In genomic region chrX:154714925-154715324, GRCh38 we compare ENCODE assay signal across 8 cellular contexts. TPM values are rescaled to one million over a fixed set of nuclear protein-coding genes. Genes with fewer than 3 reads are reported as not detected.
A peak's percentile ranks its signal among the peaks of the same experiment; 100 is the strongest.
DNase-seq lines count a peak whose midpoint lies in the region; ATAC-seq and TF ChIP-seq lines count a peak whose summit lies in the region.

No MANE protein-coding gene starts in this region.

- H3K4me1 ChIP-seq in lung (ENCODE audit: control insufficient read depth in 2 of 2, insufficient read depth in 2 of 2, low read length in 2 of 2) = peaks cover 3 to 14% of the 10 kb centered on the region in 2 donors
- no peaks in the 10 kb centered on the region for H3K4me1 ChIP-seq in aorta (ENCODE audit: control insufficient read depth in 1 of 2, insufficient read depth in 2 of 2, low read length in 2 of 2)

- in situ Hi-C loops in ACHN (cut with HindIII; ENCODE audit: low pct_ligation_motif_present, low pct_unique_long_range_greater_than_20kb, low sequenced_read_pairs) = no loop called here
- in situ Hi-C loops in G401 (cut with HindIII; ENCODE audit: low sequenced_read_pairs) = no loop called here

- ATAC-seq in SK-N-SH treated with all-trans-retinoic acid at 6 μM for 48 hours (peak; percentile 69), lung (ENCODE audit: insufficient read depth, low FRiP score) (no peak), aorta (ENCODE audit: low FRiP score) (peak; percentile 68), HG03565 (IDR thresholded peaks at IDR 0.05; ENCODE audit: unreplicated experiment) (no peak)

- H3K9me3 ChIP-seq in lung (ENCODE audit: control insufficient read depth in 2 of 2, insufficient read depth in 1 of 2, low read length in 1 of 2) (no peaks in the 10 kb centered on the region), aorta (ENCODE audit: control insufficient read depth, low read length) (no peaks in the 10 kb centered on the region)

- no peak overlapping the region for H3K27ac ChIP-seq in lung (ENCODE audit: low read depth in 1 of 2, low read length in 1 of 2)
- no peak overlapping the region for H3K27ac ChIP-seq in aorta (ENCODE audit: low read depth in 1 of 2, low read length in 2 of 2)

- H3K27me3 ChIP-seq in lung (ENCODE audit: control insufficient read depth, insufficient read depth) (no peaks in the 10 kb centered on the region), aorta (ENCODE audit: control insufficient read depth in 1 of 2, insufficient read depth in 2 of 2, low read length in 1 of 2) (no peaks in the 10 kb centered on the region)

- H3K36me3 ChIP-seq in lung (ENCODE audit: control insufficient read depth in 2 of 2, insufficient read depth in 2 of 2, low read length in 2 of 2) (peaks cover 4 to 6% of the 10 kb centered on the region in 2 donors), aorta (ENCODE audit: control insufficient read depth in 1 of 2, insufficient read depth in 2 of 2, low read length in 1 of 2) (peaks cover 0 to 4% of the 10 kb centered on the region in 2 donors)

- H3K4me3 ChIP-seq in choroid plexus epithelial cell (ENCODE audit: low read depth, low read length) = no peak overlapping the region
- no peak overlapping the region for H3K4me3 ChIP-seq in lung
- no peak overlapping the region for H3K4me3 ChIP-seq in aorta (ENCODE audit: low read length in 2 of 2)

- peak; percentile 27 for DNase-seq in ACHN
- peak; percentile 57 for DNase-seq in G401 (ENCODE audit: low spot score)
- DNase-seq in HuH-7 (ENCODE audit: low spot score) = peak; percentile 26
- DNase-seq in choroid plexus epithelial cell (ENCODE audit: low read depth) = peak; percentile 69
- DNase-seq in lung (ENCODE audit: low spot score) = no peak
- no peak for DNase-seq in aorta

- TF ChIP-seq CTCF in choroid plexus epithelial cell (conservative IDR thresholded peaks at IDR 0.05; ENCODE audit: low read depth, low read length) (peak; percentile 69), lung (IDR thresholded peaks at IDR 0.05; ENCODE audit: control extremely low read depth, extremely low read depth) (peak; percentile 78)

- 0 to 6% methylated on average over 2 of the region's 2 CpGs for WGBS in lung, 2 donors
- WGBS in aorta, 2 donors = 2% methylated on average over 2 of the region's 2 CpGs

- intact Hi-C loops in aorta (cut with DNase I) = loop anchor here (5.0 kb wide), 2 partner anchors 32 to 37 kb away; partner anchors contain the start of gene GAB3 (in 1 of the 2)

TF ChIP-seq in SK-N-SH treated with all-trans-retinoic acid at 6 μM for 48 hours, 23 proteins besides CTCF, POLR2A, EP300 and RAD21 (continues in another document):
- no peak for TF ChIP-seq ZNF8 (CRISPR knock-in tag; IDR thresholded peaks at IDR 0.05)
- no peak for TF ChIP-seq ZFP30 (CRISPR knock-in tag; IDR thresholded peaks at IDR 0.05)
- TF ChIP-seq PATZ1 (CRISPR knock-in tag; IDR thresholded peaks at IDR 0.05; ENCODE audit: borderline replicate concordance) = no peak
- TF ChIP-seq ZNF70 (CRISPR knock-in tag; IDR thresholded peaks at IDR 0.05) = no peak
- TF ChIP-seq ISL1 (CRISPR knock-in tag; IDR thresholded peaks at IDR 0.05) = no peak
- no peak for TF ChIP-seq OSR1 (CRISPR knock-in tag; IDR thresholded peaks at IDR 0.05)
- TF ChIP-seq CSRNP3 (CRISPR knock-in tag; IDR thresholded peaks at IDR 0.05) = no peak
- TF ChIP-seq RARB (CRISPR knock-in tag; IDR thresholded peaks at IDR 0.05) = no peak
- TF ChIP-seq ZNF565 (CRISPR knock-in tag; conservative IDR thresholded peaks at IDR 0.05; ENCODE audit: low read depth) = no peak
- no peak for TF ChIP-seq ARNTL (CRISPR knock-in tag; IDR thresholded peaks at IDR 0.05; ENCODE audit: borderline replicate concordance, low read depth)
- no peak for TF ChIP-seq ESRRG (CRISPR knock-in tag; IDR thresholded peaks at IDR 0.05)
- no peak for TF ChIP-seq PPARA (CRISPR knock-in tag; IDR thresholded peaks at IDR 0.05; ENCODE audit: borderline replicate concordance)
- TF ChIP-seq, protein P1, sequence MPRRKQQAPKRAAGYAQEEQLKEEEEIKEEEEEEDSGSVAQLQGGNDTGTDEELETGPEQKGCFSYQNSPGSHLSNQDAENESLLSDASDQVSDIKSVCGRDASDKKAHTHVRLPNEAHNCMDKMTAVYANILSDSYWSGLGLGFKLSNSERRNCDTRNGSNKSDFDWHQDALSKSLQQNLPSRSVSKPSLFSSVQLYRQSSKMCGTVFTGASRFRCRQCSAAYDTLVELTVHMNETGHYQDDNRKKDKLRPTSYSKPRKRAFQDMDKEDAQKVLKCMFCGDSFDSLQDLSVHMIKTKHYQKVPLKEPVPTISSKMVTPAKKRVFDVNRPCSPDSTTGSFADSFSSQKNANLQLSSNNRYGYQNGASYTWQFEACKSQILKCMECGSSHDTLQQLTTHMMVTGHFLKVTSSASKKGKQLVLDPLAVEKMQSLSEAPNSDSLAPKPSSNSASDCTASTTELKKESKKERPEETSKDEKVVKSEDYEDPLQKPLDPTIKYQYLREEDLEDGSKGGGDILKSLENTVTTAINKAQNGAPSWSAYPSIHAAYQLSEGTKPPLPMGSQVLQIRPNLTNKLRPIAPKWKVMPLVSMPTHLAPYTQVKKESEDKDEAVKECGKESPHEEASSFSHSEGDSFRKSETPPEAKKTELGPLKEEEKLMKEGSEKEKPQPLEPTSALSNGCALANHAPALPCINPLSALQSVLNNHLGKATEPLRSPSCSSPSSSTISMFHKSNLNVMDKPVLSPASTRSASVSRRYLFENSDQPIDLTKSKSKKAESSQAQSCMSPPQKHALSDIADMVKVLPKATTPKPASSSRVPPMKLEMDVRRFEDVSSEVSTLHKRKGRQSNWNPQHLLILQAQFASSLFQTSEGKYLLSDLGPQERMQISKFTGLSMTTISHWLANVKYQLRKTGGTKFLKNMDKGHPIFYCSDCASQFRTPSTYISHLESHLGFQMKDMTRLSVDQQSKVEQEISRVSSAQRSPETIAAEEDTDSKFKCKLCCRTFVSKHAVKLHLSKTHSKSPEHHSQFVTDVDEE (CRISPR knock-in tag; IDR thresholded peaks at IDR 0.05) = no peak
- TF ChIP-seq BACH2 (CRISPR knock-in tag; IDR thresholded peaks at IDR 0.05; ENCODE audit: borderline replicate concordance) = no peak
- no peak for TF ChIP-seq TCF4 (CRISPR knock-in tag; IDR thresholded peaks at IDR 0.05; ENCODE audit: borderline replicate concordance)
- TF ChIP-seq ZC3H10 (CRISPR knock-in tag; IDR thresholded peaks at IDR 0.05) = no peak
- no peak for TF ChIP-seq GLIS3 (CRISPR knock-in tag; IDR thresholded peaks at IDR 0.05)
- TF ChIP-seq CREB5 (CRISPR knock-in tag; IDR thresholded peaks at IDR 0.05; ENCODE audit: low read depth) = no peak
- no peak for TF ChIP-seq CSDC2 (CRISPR knock-in tag; IDR thresholded peaks at IDR 0.05)

RNA-seq across cellular contexts. Expression of gene GAB3, which starts 36.0 kb away (rescaled TPM):
- total RNA-seq in G401 (2014; rRNA removed; shearing (Covaris generic)) = not detected in 2 replicates
- 10 to 100 TPM; 12.2 to 12.8 TPM for total RNA-seq in lung
- polyA plus RNA-seq in lung = 1 to 10 TPM; 4.4 to 8.2 TPM
- total RNA-seq in aorta = 10 to 100 TPM in 1 of 2 donors, 1 to 10 TPM in 1; 5.2 to 12.8 TPM
- polyA plus RNA-seq in aorta = 1 to 10 TPM; 1.6 to 4.1 TPM

RNA-seq across cellular contexts. Expression of gene DKC1, which starts 47.7 kb away (rescaled TPM):
- total RNA-seq in G401 (2014; rRNA removed; shearing (Covaris generic)) = 43.6 and 56.7 TPM in 2 replicates
- total RNA-seq in lung (10 to 100 TPM; 32.3 to 34.1 TPM), aorta (10 to 100 TPM; 25.2 to 29.8 TPM)
- polyA plus RNA-seq in lung (10 to 100 TPM; 24.5 to 39.6 TPM), aorta (10 to 100 TPM; 15.1 to 31.9 TPM)

Comparison
In these comparisons a context has a peak if more than half of its experiments do, and no peak if none do; other contexts are left out.
1. DNase-seq: peak in ACHN (single experiment), G401 (single experiment), HuH-7 (single experiment) and choroid plexus epithelial cell (single experiment); none in lung (single experiment) and aorta (0 of 2).
2. ATAC-seq: peak in SK-N-SH treated with all-trans-retinoic acid at 6 μM for 48 hours (single experiment) and aorta (single experiment); none in lung (single experiment) and HG03565 (single experiment).